In genomic region chr17:74873036-74873873, GRCh38 we compare ENCODE assay signal across 8 cellular contexts. TPM values are rescaled to one million over a fixed set of nuclear protein-coding genes. Genes with fewer than 3 reads are reported as not detected.
DNase-seq lines count a peak whose midpoint lies in the region; ATAC-seq and TF ChIP-seq lines count a peak whose summit lies in the region.

No MANE protein-coding gene starts in this region.

- peaks cover 11% of the 10 kb centered on the region; the same call in 1 of the 2 replicates for H3K36me3 Mint-ChIP-seq in HFFc6 (ENCODE audit: low read depth)
- peaks cover 5% of the 10 kb centered on the region for H3K36me3 Mint-ChIP-seq in activated naive CD4-positive, alpha-beta T cell treated with anti-CD3 and anti-CD28 coated beads, Interleukin-2, amount 10 ng/mL, durations not matched to agents 7 days and 5 days

- H3K36me3 ChIP-seq in gastroesophageal sphincter = no peaks in the 10 kb centered on the region
- H3K36me3 ChIP-seq in neuronal stem cell (replicated peaks in 1 of 2; ENCODE audit: control insufficient read depth in 2 of 2, insufficient read depth in 2 of 2, low read length in 2 of 2) = peaks cover 5 to 30% of the 10 kb centered on the region in 2 donors
- H3K36me3 ChIP-seq in subcutaneous abdominal adipose tissue (ENCODE audit: control insufficient read depth in 5 of 5, insufficient read depth in 5 of 5, low read length in 5 of 5) = no peaks in the 10 kb centered on the region

- H3K23ac ChIP-seq in neuronal stem cell (ENCODE audit: low read depth, low read length, poor library complexity) = peak overlapping the region; percentile 96

- H3K27me3 ChIP-seq in gastroesophageal sphincter = peaks cover 11% of the 10 kb centered on the region
- peaks cover 0 to 23% (median 0%) of the 10 kb centered on the region in 3 experiments for H3K27me3 ChIP-seq in neuronal stem cell (ENCODE audit: control insufficient read depth in 3 of 3, insufficient read depth in 3 of 3, low read depth in 1 of 3, low read length in 3 of 3)
- H3K27me3 ChIP-seq in subcutaneous abdominal adipose tissue (ENCODE audit: control insufficient read depth in 5 of 5, insufficient read depth in 4 of 5, low read length in 5 of 5) = peaks cover 5 to 7% (median 6%) of the 10 kb centered on the region in 5 donors

- no peak for TF ChIP-seq CTCF in HFFc6 (IDR thresholded peaks at IDR 0.05)
- no peak for TF ChIP-seq CTCF in gastroesophageal sphincter (IDR thresholded peaks at IDR 0.05)

- H2BK15ac ChIP-seq in neuronal stem cell (ENCODE audit: low read length) = no peak overlapping the region

- H2BK5ac ChIP-seq in neuronal stem cell (ENCODE audit: low read length) = peak overlapping the region; percentile 93

- H3K4me1 Mint-ChIP-seq in HFFc6 (ENCODE audit: low read depth) = peaks cover 37% of the 10 kb centered on the region
- H3K4me1 Mint-ChIP-seq in activated naive CD4-positive, alpha-beta T cell treated with anti-CD3 and anti-CD28 coated beads, Interleukin-2, amount 10 ng/mL, durations not matched to agents 7 days and 5 days = peaks cover 46% of the 10 kb centered on the region

- H3K9me3 Mint-ChIP-seq in HFFc6 = no peaks in the 10 kb centered on the region
- H3K9me3 Mint-ChIP-seq in activated naive CD4-positive, alpha-beta T cell treated with anti-CD3 and anti-CD28 coated beads, Interleukin-2, amount 10 ng/mL, durations not matched to agents 7 days and 5 days = no peaks in the 10 kb centered on the region

- H3K9me3 ChIP-seq in gastroesophageal sphincter = no peaks in the 10 kb centered on the region
- H3K9me3 ChIP-seq in neuronal stem cell (replicated peaks in 1 of 2; ENCODE audit: control insufficient read depth in 2 of 2, insufficient read depth in 1 of 2, low read depth in 1 of 2, low read length in 2 of 2) = no peaks in the 10 kb centered on the region
- H3K9me3 ChIP-seq in subcutaneous abdominal adipose tissue (ENCODE audit: control insufficient read depth in 5 of 5, low read length in 5 of 5) = no peaks in the 10 kb centered on the region

- H2BK12ac ChIP-seq in neuronal stem cell (ENCODE audit: low read length) = no peak overlapping the region

- H3K14ac ChIP-seq in neuronal stem cell (ENCODE audit: low read length) = no peak overlapping the region

- H2AK5ac ChIP-seq in neuronal stem cell (ENCODE audit: low read depth, low read length) = no peak overlapping the region

- CTCF ChIA-PET in activated naive CD4-positive, alpha-beta T cell treated with anti-CD3 and anti-CD28 coated beads, Interleukin-2, amount 10 ng/mL, durations not matched to agents 7 days and 5 days (lab: Charles Lee) = interaction anchor here (1.3 to 5.4 kb wide), 6 partner anchors 8 to 102 kb away, joined by 3 to 26 read pairs (median 4); partner anchors contain the start of gene GRIN2C

- 0% methylated on average over 10 to 11 of the region's 55 CpGs for WGBS in gastroesophageal sphincter (ENCODE audit: low coverage in 1 of 2), 2 donors
- no CpG with 5 or more reads among the region's 55 CpGs for WGBS in neuronal stem cell (ENCODE audit: extremely low coverage in 2 of 2, insufficient read length in 2 of 2, insufficient replicate concordance in 1 of 2), 2 donors

- H3K4me2 ChIP-seq in neuronal stem cell (ENCODE audit: insufficient read depth, low read length, poor library complexity, severe bottlenecking) = peak overlapping the region; percentile 59

- H3K27ac ChIP-seq in gastroesophageal sphincter (peak overlapping the region; percentile 88 to 95 (median 90)), neuronal stem cell (replicated peaks; ENCODE audit: low read length) (peak overlapping the region; percentile 14), subcutaneous abdominal adipose tissue (ENCODE audit: low read depth, low read length) (peak overlapping the region; percentile 89)

- H3K4me1 ChIP-seq in gastroesophageal sphincter (peaks cover 0 to 25% (median 12%) of the 10 kb centered on the region in 3 donors), neuronal stem cell (ENCODE audit: control insufficient read depth in 2 of 2, insufficient read depth in 1 of 2, low read depth in 1 of 2, low read length in 2 of 2) (peaks cover 14 to 15% of the 10 kb centered on the region in 2 donors), subcutaneous abdominal adipose tissue (ENCODE audit: control insufficient read depth in 5 of 5, insufficient read depth in 5 of 5, low read length in 5 of 5) (peaks cover 5 to 23% (median 21%) of the 10 kb centered on the region in 5 donors)

- H3K4me3 ChIP-seq in gastroesophageal sphincter = peak overlapping the region; percentile 60
- H3K4me3 ChIP-seq in neuronal stem cell (ENCODE audit: low read length in 2 of 2) = peak overlapping the region; percentile 85 to 92
- H3K4me3 ChIP-seq in subcutaneous abdominal adipose tissue (ENCODE audit: low read depth in 1 of 5, low read length in 5 of 5) = peak overlapping the region; percentile 74 to 90 (median 81)

- peaks cover 5% of the 10 kb centered on the region for H3K27me3 Mint-ChIP-seq in HFFc6 (ENCODE audit: insufficient read depth)
- peaks cover 5% of the 10 kb centered on the region for H3K27me3 Mint-ChIP-seq in activated naive CD4-positive, alpha-beta T cell treated with anti-CD3 and anti-CD28 coated beads, Interleukin-2, amount 10 ng/mL, durations not matched to agents 7 days and 5 days

- no peak overlapping the region for H2BK120ac ChIP-seq in neuronal stem cell (ENCODE audit: low read depth, low read length)

- H3K4me3 Mint-ChIP-seq in HFFc6 = peak overlapping the region; percentile 98
- peak overlapping the region; percentile 79 for H3K4me3 Mint-ChIP-seq in activated naive CD4-positive, alpha-beta T cell treated with anti-CD3 and anti-CD28 coated beads, Interleukin-2, amount 10 ng/mL, durations not matched to agents 7 days and 5 days

- H3K79me1 ChIP-seq in neuronal stem cell (ENCODE audit: low read depth, low read length) = peaks cover 7% of the 10 kb centered on the region

- H3K18ac ChIP-seq in neuronal stem cell (ENCODE audit: low read length) = peak overlapping the region; percentile 76

- H3K9ac ChIP-seq in neuronal stem cell (ENCODE audit: low read depth, low read length, poor library complexity) (peak overlapping the region; percentile 75), subcutaneous abdominal adipose tissue (ENCODE audit: low read length in 5 of 5) (peak overlapping the region; percentile 73 to 94 (median 84))

- peak; percentile 96 to 97 for TF ChIP-seq POLR2A in gastroesophageal sphincter (IDR thresholded peaks at IDR 0.05)

- H3K4ac ChIP-seq in neuronal stem cell (ENCODE audit: low read length) = no peak overlapping the region

- peak overlapping the region; percentile 91 for H3K27ac Mint-ChIP-seq in HFFc6
- peak overlapping the region; percentile 94 for H3K27ac Mint-ChIP-seq in activated naive CD4-positive, alpha-beta T cell treated with anti-CD3 and anti-CD28 coated beads, Interleukin-2, amount 10 ng/mL, durations not matched to agents 7 days and 5 days

- H4K8ac ChIP-seq in neuronal stem cell (ENCODE audit: low read depth, low read length) = no peak overlapping the region

- DNase-seq in GM04504 (ENCODE audit: low read depth) (peak; percentile 100), HFFc6 (peak; percentile 100), NAMALWA (ENCODE audit: low spot score) (peak; percentile 100), SK-MEL-5 (ENCODE audit: low read depth, low spot score) (peak; percentile 100), neuronal stem cell (ENCODE audit: low spot score) (peak; percentile 100)
- DNase-seq in activated naive CD4-positive, alpha-beta T cell treated with anti-CD3 and anti-CD28 coated beads, Interleukin-2, amount 10 ng/mL, durations not matched to agents 7 days and 5 days = peak; percentile 100

- no peak for TF ChIP-seq EP300 in gastroesophageal sphincter (IDR thresholded peaks at IDR 0.05)

- H4K91ac ChIP-seq in neuronal stem cell (ENCODE audit: low read depth, low read length, poor library complexity) = no peak overlapping the region

- in situ Hi-C loops in SK-MEL-5 (cut with HindIII; ENCODE audit: low pct_unique_long_range_greater_than_20kb, low sequenced_read_pairs) = no loop called here

- ATAC-seq in gastroesophageal sphincter = peak; percentile 98

- peak overlapping the region; percentile 97 for H2AFZ ChIP-seq in neuronal stem cell (ENCODE audit: low read length)

RNA-seq across cellular contexts. Expression of gene FDXR, which starts 0.5 kb away (rescaled TPM):
- 10 to 100 TPM; 25.5 to 35.5 (median 33.9) TPM for total RNA-seq in HFFc6 (2021; fragmentation: NEBNext Ultra II Directional; extraction: Animal tissue kit (Norgen Biotek cat#: 25700))
- 42.4 and 48.1 TPM in 2 replicates for total RNA-seq in SK-MEL-5 (2014; rRNA removed; shearing (Covaris generic))
- 82.1 and 92.8 TPM in 2 replicates for polyA plus RNA-seq in SK-MEL-5 (2015; cell fraction: cytosol; rRNA removed)
- 85.8 and 117 TPM in 2 replicates for polyA plus RNA-seq in SK-MEL-5 (2015; cell fraction: nucleus; rRNA removed)
- 1 to 10 TPM; 3.6 to 7.8 (median 4.6) TPM for total RNA-seq in gastroesophageal sphincter
- 13.2 TPM for polyA plus RNA-seq in neuronal stem cell (2013, experiment 1 of 2)
- polyA plus RNA-seq in neuronal stem cell (2013, experiment 2 of 2) = 12.0 TPM

RNA-seq across cellular contexts. Expression of gene GRIN2C, which starts 13.6 kb away (rescaled TPM):
- under 1 TPM in 2 of 6 experiments, not detected in 4; 0.05 to 0.07 TPM for total RNA-seq in HFFc6 (2021; fragmentation: NEBNext Ultra II Directional; extraction: Animal tissue kit (Norgen Biotek cat#: 25700))
- total RNA-seq in SK-MEL-5 (2014; rRNA removed; shearing (Covaris generic)) = 0.40 TPM in 1 of 2 replicates, not detected in the other
- 0.29 and 0.48 TPM in 2 replicates for polyA plus RNA-seq in SK-MEL-5 (2015; cell fraction: cytosol; rRNA removed)
- polyA plus RNA-seq in SK-MEL-5 (2015; cell fraction: nucleus; rRNA removed) = 0.80 and 0.94 TPM in 2 replicates
- total RNA-seq in gastroesophageal sphincter = 1 to 10 TPM in 1 of 4 donors, under 1 TPM in 2, not detected in 1; 0.16 to 3.5 (median 0.42) TPM
- polyA plus RNA-seq in neuronal stem cell (2013, experiment 1 of 2) = 0.03 TPM
- 0.03 TPM for polyA plus RNA-seq in neuronal stem cell (2013, experiment 2 of 2)

RNA-seq across cellular contexts. Expression of gene FADS6, which starts 20.2 kb away (rescaled TPM):
- not detected for total RNA-seq in HFFc6 (2021; fragmentation: NEBNext Ultra II Directional; extraction: Animal tissue kit (Norgen Biotek cat#: 25700))
- total RNA-seq in SK-MEL-5 (2014; rRNA removed; shearing (Covaris generic)) = not detected in 2 replicates
- not detected in 2 replicates for polyA plus RNA-seq in SK-MEL-5 (2015; cell fraction: cytosol; rRNA removed)
- not detected in 2 replicates for polyA plus RNA-seq in SK-MEL-5 (2015; cell fraction: nucleus; rRNA removed)
- under 1 TPM in 1 of 4 donors, not detected in 3; 0.37 TPM for total RNA-seq in gastroesophageal sphincter
- not detected for polyA plus RNA-seq in neuronal stem cell (2013, experiment 1 of 2)
- not detected for polyA plus RNA-seq in neuronal stem cell (2013, experiment 2 of 2)

RNA-seq across cellular contexts. Expression of gene USH1G, which starts 49.8 kb away (rescaled TPM):
- total RNA-seq in HFFc6 (2021; fragmentation: NEBNext Ultra II Directional; extraction: Animal tissue kit (Norgen Biotek cat#: 25700)) = not detected
- not detected in 2 replicates for total RNA-seq in SK-MEL-5 (2014; rRNA removed; shearing (Covaris generic))
- polyA plus RNA-seq in SK-MEL-5 (2015; cell fraction: cytosol; rRNA removed) = 0.25 TPM in 2 replicates
- not detected in 2 replicates for polyA plus RNA-seq in SK-MEL-5 (2015; cell fraction: nucleus; rRNA removed)
- not detected for total RNA-seq in gastroesophageal sphincter
- 0.20 TPM for polyA plus RNA-seq in neuronal stem cell (2013, experiment 1 of 2)
- 0.24 TPM for polyA plus RNA-seq in neuronal stem cell (2013, experiment 2 of 2)

RNA-seq across cellular contexts. Expression of gene OTOP2, which starts 50.8 kb away (rescaled TPM):
- total RNA-seq in HFFc6 (2021; fragmentation: NEBNext Ultra II Directional; extraction: Animal tissue kit (Norgen Biotek cat#: 25700)) = not detected
- total RNA-seq in SK-MEL-5 (2014; rRNA removed; shearing (Covaris generic)) = not detected in 2 replicates
- not detected in 2 replicates for polyA plus RNA-seq in SK-MEL-5 (2015; cell fraction: cytosol; rRNA removed)
- not detected in 2 replicates for polyA plus RNA-seq in SK-MEL-5 (2015; cell fraction: nucleus; rRNA removed)
- not detected for total RNA-seq in gastroesophageal sphincter
- not detected for polyA plus RNA-seq in neuronal stem cell (2013, experiment 1 of 2)
- polyA plus RNA-seq in neuronal stem cell (2013, experiment 2 of 2) = not detected

Comparison
In these comparisons a context has a peak if more than half of its experiments do, and no peak if none do; other contexts are left out.
1. Peak in every context shown above with its lines: DNase-seq, ATAC-seq, H3K4me3 ChIP-seq and H3K27ac ChIP-seq.
2. H3K27ac ChIP-seq: peak in every context shown above with its lines; median percentile 90 in gastroesophageal sphincter; 89 in subcutaneous abdominal adipose tissue; 14 in neuronal stem cell.